In the genomic region with DNA sequence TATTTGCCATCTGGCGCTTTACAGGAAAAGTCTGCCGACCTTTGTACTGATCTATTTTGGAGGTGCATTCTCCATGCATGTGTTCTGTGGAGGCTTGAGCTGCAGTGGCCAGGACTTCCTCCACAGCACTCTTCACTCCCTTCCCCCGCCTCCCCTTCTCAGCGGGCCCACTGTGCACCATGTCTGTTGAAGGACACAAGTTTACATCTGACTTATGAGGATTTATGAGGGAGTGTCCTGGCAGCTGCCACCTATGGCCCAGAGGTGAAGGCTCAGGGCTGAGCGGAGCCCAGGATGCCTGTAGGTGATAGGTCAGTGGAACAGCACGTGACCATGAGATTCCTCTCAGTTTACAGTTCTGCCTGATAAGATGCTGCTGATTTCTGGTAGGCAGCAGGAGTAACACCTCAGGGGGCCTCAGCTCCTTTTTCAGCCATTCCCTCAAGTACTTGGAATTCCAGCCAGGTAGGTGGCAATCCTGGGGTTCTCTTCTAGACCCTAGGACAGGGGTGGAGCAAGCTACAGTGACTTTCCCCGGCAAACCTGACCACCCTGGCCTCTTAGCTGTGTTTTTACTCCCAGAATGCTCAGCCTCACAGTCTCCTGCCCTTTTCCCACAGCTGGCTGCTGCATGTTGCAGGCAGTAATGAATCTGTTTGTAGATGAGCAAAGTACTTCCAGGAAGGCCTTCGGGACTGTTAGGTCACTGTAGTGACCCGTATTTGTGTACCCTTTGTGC, we compare ENCODE assay signal across 1 cellular context.
A peak's percentile ranks its signal among the peaks of the same experiment; 100 is the strongest.
TF ChIP-seq lines count a peak whose summit lies in the region.

No MANE protein-coding gene starts in this region.

TF ChIP-seq in HepG2, 621 proteins besides CTCF, POLR2A, EP300 and RAD21 (continued from another document and continues in another):
- TF ChIP-seq, protein P1, sequence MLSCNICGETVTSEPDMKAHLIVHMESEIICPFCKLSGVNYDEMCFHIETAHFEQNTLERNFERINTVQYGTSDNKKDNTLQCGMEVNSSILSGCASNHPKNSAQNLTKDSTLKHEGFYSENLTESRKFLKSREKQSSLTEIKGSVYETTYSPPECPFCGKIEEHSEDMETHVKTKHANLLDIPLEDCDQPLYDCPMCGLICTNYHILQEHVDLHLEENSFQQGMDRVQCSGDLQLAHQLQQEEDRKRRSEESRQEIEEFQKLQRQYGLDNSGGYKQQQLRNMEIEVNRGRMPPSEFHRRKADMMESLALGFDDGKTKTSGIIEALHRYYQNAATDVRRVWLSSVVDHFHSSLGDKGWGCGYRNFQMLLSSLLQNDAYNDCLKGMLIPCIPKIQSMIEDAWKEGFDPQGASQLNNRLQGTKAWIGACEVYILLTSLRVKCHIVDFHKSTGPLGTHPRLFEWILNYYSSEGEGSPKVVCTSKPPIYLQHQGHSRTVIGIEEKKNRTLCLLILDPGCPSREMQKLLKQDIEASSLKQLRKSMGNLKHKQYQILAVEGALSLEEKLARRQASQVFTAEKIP (CRISPR knock-in tag; IDR thresholded peaks at IDR 0.05; ENCODE audit: borderline replicate concordance) = no peak
- TF ChIP-seq ZFAT (CRISPR knock-in tag; conservative IDR thresholded peaks at IDR 0.05) (no peak), ZC3H13 (CRISPR knock-in tag; IDR thresholded peaks at IDR 0.05) (0 out of 2 replicates have a peak, but pooled peaks have one; percentile 68), BHLHE40 (IDR thresholded peaks at IDR 0.05; ENCODE audit: low read length) (peak; percentile 74), ESRRA (CRISPR knock-in tag; IDR thresholded peaks at IDR 0.05; ENCODE audit: low read depth) (peak; percentile 65; the same call in 1 of the 2 replicates), ARNTL (CRISPR knock-in tag; IDR thresholded peaks at IDR 0.05) (peak; percentile 43; the same call in 1 of the 2 replicates), KLF6 (CRISPR knock-in tag; IDR thresholded peaks at IDR 0.05) (0 out of 2 replicates have a peak, but pooled peaks have one; percentile 26), GFI1 (CRISPR knock-in tag; IDR thresholded peaks at IDR 0.05; ENCODE audit: borderline replicate concordance) (0 out of 2 replicates have a peak, but pooled peaks have one; percentile 10), ZNF577 (CRISPR knock-in tag; IDR thresholded peaks at IDR 0.05; ENCODE audit: borderline replicate concordance, low read depth) (no peak), NR2F6 (IDR thresholded peaks at IDR 0.05) (no peak; the same call in 1 of the 2 replicates), NR2F6 (CRISPR knock-in tag; IDR thresholded peaks at IDR 0.05) (peak; percentile 45), KDM1A (CRISPR knock-in tag; IDR thresholded peaks at IDR 0.05) (no peak), TARDBP (CRISPR knock-in tag; IDR thresholded peaks at IDR 0.05) (no peak; the same call in none of the 2 replicates), ARNT2 (CRISPR knock-in tag; IDR thresholded peaks at IDR 0.05; ENCODE audit: low read depth) (no peak), PLRG1 (conservative IDR thresholded peaks at IDR 0.05) (no peak), ZNF296 (CRISPR knock-in tag; conservative IDR thresholded peaks at IDR 0.05) (no peak), FOXP1 (IDR thresholded peaks at IDR 0.05) (no peak), FOXP1 (CRISPR knock-in tag; IDR thresholded peaks at IDR 0.05) (peak; percentile 53), PRPF4 (IDR thresholded peaks at IDR 0.05; ENCODE audit: low read depth, low read length, poor library complexity, severe bottlenecking) (no peak), RARG (CRISPR knock-in tag; IDR thresholded peaks at IDR 0.05; ENCODE audit: low read depth) (no peak), ONECUT2 (CRISPR knock-in tag; IDR thresholded peaks at IDR 0.05) (no peak), PCBP1 (IDR thresholded peaks at IDR 0.05; ENCODE audit: borderline replicate concordance, low read depth, low read length) (no peak), ZSCAN22 (CRISPR knock-in tag; IDR thresholded peaks at IDR 0.05) (no peak), JUND (CRISPR knock-in tag; IDR thresholded peaks at IDR 0.05) (peak; percentile 11; the same call in 1 of the 2 replicates), GTF3A (CRISPR knock-in tag; conservative IDR thresholded peaks at IDR 0.05) (no peak; the same call in 1 of the 2 replicates), AHR (CRISPR knock-in tag; IDR thresholded peaks at IDR 0.05) (no peak), FLYWCH1 (CRISPR knock-in tag; IDR thresholded peaks at IDR 0.05) (no peak), PTBP1 (IDR thresholded peaks at IDR 0.05; ENCODE audit: low read depth, low read length, poor library complexity, severe bottlenecking) (no peak), ZNF670 (CRISPR knock-in tag; IDR thresholded peaks at IDR 0.05; ENCODE audit: borderline replicate concordance) (no peak)
- TF ChIP-seq, protein P2, sequence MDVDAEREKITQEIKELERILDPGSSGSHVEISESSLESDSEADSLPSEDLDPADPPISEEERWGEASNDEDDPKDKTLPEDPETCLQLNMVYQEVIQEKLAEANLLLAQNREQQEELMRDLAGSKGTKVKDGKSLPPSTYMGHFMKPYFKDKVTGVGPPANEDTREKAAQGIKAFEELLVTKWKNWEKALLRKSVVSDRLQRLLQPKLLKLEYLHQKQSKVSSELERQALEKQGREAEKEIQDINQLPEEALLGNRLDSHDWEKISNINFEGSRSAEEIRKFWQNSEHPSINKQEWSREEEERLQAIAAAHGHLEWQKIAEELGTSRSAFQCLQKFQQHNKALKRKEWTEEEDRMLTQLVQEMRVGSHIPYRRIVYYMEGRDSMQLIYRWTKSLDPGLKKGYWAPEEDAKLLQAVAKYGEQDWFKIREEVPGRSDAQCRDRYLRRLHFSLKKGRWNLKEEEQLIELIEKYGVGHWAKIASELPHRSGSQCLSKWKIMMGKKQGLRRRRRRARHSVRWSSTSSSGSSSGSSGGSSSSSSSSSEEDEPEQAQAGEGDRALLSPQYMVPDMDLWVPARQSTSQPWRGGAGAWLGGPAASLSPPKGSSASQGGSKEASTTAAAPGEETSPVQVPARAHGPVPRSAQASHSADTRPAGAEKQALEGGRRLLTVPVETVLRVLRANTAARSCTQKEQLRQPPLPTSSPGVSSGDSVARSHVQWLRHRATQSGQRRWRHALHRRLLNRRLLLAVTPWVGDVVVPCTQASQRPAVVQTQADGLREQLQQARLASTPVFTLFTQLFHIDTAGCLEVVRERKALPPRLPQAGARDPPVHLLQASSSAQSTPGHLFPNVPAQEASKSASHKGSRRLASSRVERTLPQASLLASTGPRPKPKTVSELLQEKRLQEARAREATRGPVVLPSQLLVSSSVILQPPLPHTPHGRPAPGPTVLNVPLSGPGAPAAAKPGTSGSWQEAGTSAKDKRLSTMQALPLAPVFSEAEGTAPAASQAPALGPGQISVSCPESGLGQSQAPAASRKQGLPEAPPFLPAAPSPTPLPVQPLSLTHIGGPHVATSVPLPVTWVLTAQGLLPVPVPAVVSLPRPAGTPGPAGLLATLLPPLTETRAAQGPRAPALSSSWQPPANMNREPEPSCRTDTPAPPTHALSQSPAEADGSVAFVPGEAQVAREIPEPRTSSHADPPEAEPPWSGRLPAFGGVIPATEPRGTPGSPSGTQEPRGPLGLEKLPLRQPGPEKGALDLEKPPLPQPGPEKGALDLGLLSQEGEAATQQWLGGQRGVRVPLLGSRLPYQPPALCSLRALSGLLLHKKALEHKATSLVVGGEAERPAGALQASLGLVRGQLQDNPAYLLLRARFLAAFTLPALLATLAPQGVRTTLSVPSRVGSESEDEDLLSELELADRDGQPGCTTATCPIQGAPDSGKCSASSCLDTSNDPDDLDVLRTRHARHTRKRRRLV (CRISPR knock-in tag; IDR thresholded peaks at IDR 0.05) = no peak
- TF ChIP-seq, protein P3, sequence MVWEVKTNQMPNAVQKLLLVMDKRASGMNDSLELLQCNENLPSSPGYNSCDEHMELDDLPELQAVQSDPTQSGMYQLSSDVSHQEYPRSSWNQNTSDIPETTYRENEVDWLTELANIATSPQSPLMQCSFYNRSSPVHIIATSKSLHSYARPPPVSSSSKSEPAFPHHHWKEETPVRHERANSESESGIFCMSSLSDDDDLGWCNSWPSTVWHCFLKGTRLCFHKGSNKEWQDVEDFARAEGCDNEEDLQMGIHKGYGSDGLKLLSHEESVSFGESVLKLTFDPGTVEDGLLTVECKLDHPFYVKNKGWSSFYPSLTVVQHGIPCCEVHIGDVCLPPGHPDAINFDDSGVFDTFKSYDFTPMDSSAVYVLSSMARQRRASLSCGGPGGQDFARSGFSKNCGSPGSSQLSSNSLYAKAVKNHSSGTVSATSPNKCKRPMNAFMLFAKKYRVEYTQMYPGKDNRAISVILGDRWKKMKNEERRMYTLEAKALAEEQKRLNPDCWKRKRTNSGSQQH (CRISPR knock-in tag; IDR thresholded peaks at IDR 0.05; ENCODE audit: low read depth) = no peak
- TF ChIP-seq, protein P4, sequence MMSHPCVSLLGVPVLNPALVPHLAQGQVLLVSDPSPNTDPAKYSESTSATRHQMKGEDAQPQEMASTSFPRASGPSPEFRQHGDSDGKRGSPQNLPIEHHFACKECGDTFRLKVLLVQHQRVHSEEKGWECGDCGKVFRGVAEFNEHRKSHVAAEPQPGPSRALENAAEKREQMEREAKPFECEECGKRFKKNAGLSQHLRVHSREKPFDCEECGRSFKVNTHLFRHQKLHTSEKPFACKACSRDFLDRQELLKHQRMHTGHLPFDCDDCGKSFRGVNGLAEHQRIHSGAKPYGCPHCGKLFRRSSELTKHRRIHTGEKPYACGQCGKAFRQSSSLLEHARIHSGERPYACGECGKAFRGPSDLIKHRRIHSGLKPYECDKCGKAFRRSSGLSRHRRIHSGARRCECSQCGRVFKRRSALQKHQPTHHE (CRISPR knock-in tag; IDR thresholded peaks at IDR 0.05; ENCODE audit: borderline replicate concordance) = peak; percentile 63; the same call in 1 of the 2 replicates
- TF ChIP-seq, protein P5, sequence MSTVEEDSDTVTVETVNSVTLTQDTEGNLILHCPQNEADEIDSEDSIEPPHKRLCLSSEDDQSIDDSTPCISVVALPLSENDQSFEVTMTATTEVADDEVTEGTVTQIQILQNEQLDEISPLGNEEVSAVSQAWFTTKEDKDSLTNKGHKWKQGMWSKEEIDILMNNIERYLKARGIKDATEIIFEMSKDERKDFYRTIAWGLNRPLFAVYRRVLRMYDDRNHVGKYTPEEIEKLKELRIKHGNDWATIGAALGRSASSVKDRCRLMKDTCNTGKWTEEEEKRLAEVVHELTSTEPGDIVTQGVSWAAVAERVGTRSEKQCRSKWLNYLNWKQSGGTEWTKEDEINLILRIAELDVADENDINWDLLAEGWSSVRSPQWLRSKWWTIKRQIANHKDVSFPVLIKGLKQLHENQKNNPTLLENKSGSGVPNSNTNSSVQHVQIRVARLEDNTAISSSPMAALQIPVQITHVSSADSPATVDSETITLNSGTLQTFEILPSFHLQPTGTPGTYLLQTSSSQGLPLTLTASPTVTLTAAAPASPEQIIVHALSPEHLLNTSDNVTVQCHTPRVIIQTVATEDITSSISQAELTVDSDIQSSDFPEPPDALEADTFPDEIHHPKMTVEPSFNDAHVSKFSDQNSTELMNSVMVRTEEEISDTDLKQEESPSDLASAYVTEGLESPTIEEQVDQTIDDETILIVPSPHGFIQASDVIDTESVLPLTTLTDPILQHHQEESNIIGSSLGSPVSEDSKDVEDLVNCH (CRISPR knock-in tag; IDR thresholded peaks at IDR 0.05) = no peak
- TF ChIP-seq, protein P6, sequence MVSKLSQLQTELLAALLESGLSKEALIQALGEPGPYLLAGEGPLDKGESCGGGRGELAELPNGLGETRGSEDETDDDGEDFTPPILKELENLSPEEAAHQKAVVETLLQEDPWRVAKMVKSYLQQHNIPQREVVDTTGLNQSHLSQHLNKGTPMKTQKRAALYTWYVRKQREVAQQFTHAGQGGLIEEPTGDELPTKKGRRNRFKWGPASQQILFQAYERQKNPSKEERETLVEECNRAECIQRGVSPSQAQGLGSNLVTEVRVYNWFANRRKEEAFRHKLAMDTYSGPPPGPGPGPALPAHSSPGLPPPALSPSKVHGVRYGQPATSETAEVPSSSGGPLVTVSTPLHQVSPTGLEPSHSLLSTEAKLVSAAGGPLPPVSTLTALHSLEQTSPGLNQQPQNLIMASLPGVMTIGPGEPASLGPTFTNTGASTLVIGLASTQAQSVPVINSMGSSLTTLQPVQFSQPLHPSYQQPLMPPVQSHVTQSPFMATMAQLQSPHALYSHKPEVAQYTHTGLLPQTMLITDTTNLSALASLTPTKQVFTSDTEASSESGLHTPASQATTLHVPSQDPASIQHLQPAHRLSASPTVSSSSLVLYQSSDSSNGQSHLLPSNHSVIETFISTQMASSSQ (IDR thresholded peaks at IDR 0.05; ENCODE audit: low read depth) = peak; percentile 54; the same call in 1 of the 2 replicates
- TF ChIP-seq, protein P6 (CRISPR knock-in tag; IDR thresholded peaks at IDR 0.05; ENCODE audit: borderline replicate concordance) = peak; percentile 61; the same call in 1 of the 2 replicates
- TF ChIP-seq, protein P7, sequence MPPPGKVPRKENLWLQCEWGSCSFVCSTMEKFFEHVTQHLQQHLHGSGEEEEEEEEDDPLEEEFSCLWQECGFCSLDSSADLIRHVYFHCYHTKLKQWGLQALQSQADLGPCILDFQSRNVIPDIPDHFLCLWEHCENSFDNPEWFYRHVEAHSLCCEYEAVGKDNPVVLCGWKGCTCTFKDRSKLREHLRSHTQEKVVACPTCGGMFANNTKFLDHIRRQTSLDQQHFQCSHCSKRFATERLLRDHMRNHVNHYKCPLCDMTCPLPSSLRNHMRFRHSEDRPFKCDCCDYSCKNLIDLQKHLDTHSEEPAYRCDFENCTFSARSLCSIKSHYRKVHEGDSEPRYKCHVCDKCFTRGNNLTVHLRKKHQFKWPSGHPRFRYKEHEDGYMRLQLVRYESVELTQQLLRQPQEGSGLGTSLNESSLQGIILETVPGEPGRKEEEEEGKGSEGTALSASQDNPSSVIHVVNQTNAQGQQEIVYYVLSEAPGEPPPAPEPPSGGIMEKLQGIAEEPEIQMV (CRISPR knock-in tag; IDR thresholded peaks at IDR 0.05; ENCODE audit: low read depth) = peak; percentile 44; the same call in 1 of the 2 replicates
- TF ChIP-seq, protein P8, sequence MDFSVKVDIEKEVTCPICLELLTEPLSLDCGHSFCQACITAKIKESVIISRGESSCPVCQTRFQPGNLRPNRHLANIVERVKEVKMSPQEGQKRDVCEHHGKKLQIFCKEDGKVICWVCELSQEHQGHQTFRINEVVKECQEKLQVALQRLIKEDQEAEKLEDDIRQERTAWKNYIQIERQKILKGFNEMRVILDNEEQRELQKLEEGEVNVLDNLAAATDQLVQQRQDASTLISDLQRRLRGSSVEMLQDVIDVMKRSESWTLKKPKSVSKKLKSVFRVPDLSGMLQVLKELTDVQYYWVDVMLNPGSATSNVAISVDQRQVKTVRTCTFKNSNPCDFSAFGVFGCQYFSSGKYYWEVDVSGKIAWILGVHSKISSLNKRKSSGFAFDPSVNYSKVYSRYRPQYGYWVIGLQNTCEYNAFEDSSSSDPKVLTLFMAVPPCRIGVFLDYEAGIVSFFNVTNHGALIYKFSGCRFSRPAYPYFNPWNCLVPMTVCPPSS (IDR thresholded peaks at IDR 0.05) = no peak
- TF ChIP-seq, protein P9, sequence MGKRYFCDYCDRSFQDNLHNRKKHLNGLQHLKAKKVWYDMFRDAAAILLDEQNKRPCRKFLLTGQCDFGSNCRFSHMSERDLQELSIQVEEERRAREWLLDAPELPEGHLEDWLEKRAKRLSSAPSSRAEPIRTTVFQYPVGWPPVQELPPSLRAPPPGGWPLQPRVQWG (CRISPR knock-in tag; IDR thresholded peaks at IDR 0.05; ENCODE audit: borderline replicate concordance, low read depth) = no peak
